9 cellular contexts compared by ENCODE assay signal in genomic region chr1:119361611-119362010, GRCh38. TPM values are rescaled to one million over a fixed set of nuclear protein-coding genes. Genes with fewer than 3 reads are reported as not detected.
"Had no signal": no experiment of that assay in that cellular context is flagged by ENCODE, and none has a peak within 500 bp of the region (broad histone marks: within the 10 kb centered on the region; RNA-seq: fewer than 3 reads in every experiment).

No MANE protein-coding gene starts in this region.

- H3K4me3 ChIP-seq: GM23338 had no signal

- H3K27ac ChIP-seq: HL-60 had no signal

- H2AFZ ChIP-seq: GM23338 had no signal

- H3K4me2 ChIP-seq: GM23338 had no signal

- DNase-seq: H9, HFFc6, KBM-7 had no signal

RNA-seq across cellular contexts. Expression of gene HAO2, which starts 7.0 kb away (rescaled TPM):
- total RNA-seq: GM23338, H1, HFFc6, HT1080 had no signal
- polyA plus RNA-seq: GM23338, H1, IgD-negative memory B cell had no signal

RNA-seq across cellular contexts. Expression of gene HSD3B2, which starts 53.3 kb away (rescaled TPM):
- total RNA-seq: GM23338, H1, H9, HepG2, HFFc6, HT1080 had no signal
- polyA plus RNA-seq: GM23338, H1, IgD-negative memory B cell had no signal
